In the genomic region with DNA sequence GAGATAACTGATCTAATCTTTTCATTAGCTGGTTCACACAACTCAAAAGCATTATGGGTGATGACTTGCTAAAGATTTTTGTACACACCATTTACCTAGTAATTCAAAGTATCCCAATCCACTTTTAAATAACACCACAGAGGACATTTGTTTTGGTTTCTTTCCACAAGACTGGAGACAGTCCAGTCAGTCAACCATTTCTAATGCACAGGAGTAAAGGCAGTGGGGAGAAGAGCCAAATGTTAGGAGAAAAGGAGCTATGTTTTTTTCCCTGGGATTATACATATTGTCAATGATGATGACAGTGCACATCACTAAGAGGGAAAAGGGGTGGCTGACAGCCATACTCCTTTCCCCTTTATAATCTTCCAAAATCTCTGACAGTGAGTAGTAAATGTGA, we compare ENCODE assay signal across 13 cellular contexts.
DNase-seq lines count a peak whose midpoint lies in the region; TF ChIP-seq lines count a peak whose summit lies in the region.
"Had no signal": no experiment of that assay in that cellular context is flagged by ENCODE, and none has a peak within 500 bp of the region (broad histone marks: within the 10 kb centered on the region; RNA-seq: fewer than 3 reads in every experiment).

No MANE protein-coding gene starts in this region.

- H3K27ac Mint-ChIP-seq in nephron progenitor cell = peak overlapping the region; percentile 92
- H3K27ac Mint-ChIP-seq: CD4-positive, alpha-beta memory T cell; GM23338 had no signal

- TF ChIP-seq CTCF in nephron progenitor cell (IDR thresholded peaks at IDR 0.05) = no peak

- no peaks in the 10 kb centered on the region for H3K27me3 Mint-ChIP-seq in nephron progenitor cell (ENCODE audit: low read depth, poor library complexity)
- H3K27me3 Mint-ChIP-seq: CD4-positive, alpha-beta memory T cell had no signal

- DNase-seq in NCI-H446 treated with DMSO at 0.1 percent for 48 hours (lab: John Stamatoyannopoulos, UW) (peak; percentile 50), cerebellum (ENCODE audit: low spot score) (peak; percentile 67), nephron progenitor cell (no peak), NOMO-1 treated with dmso at 0.1 percent for 144 hours (lab: John Stamatoyannopoulos, UW; ENCODE audit: unreplicated experiment) (no peak), SK-N-DZ (ENCODE audit: low spot score) (no peak)
- no peak for DNase-seq in activated naive CD4-positive, alpha-beta T cell treated with anti-CD3 and anti-CD28 coated beads, Interleukin-2, amount 50 U/mL, for 16 hours
- DNase-seq: ACHN; BE2C; Calu3; CD4-positive, alpha-beta memory T cell; DMS79 treated with DMSO at 0.1 percent for 48 hours; HCEC 1CT had no signal

- H3K4me1 Mint-ChIP-seq in nephron progenitor cell = peaks cover 27% of the 10 kb centered on the region
- H3K4me1 Mint-ChIP-seq: CD4-positive, alpha-beta memory T cell; GM23338 had no signal

- H3K4me3 Mint-ChIP-seq in nephron progenitor cell = no peak overlapping the region
- H3K4me3 Mint-ChIP-seq: CD4-positive, alpha-beta memory T cell; GM23338 had no signal

- peaks cover 13% of the 10 kb centered on the region for H3K9me3 Mint-ChIP-seq in nephron progenitor cell
- H3K9me3 Mint-ChIP-seq: GM23338 had no signal

- H3K36me3 Mint-ChIP-seq in nephron progenitor cell (ENCODE audit: low read depth) = no peaks in the 10 kb centered on the region
- H3K36me3 Mint-ChIP-seq: CD4-positive, alpha-beta memory T cell had no signal

Comparison
In these comparisons a context has a peak if more than half of its experiments do, and no peak if none do; other contexts are left out.
1. DNase-seq: peak in NCI-H446 treated with DMSO at 0.1 percent for 48 hours (single experiment) and cerebellum (single experiment); none in nephron progenitor cell (single experiment), NOMO-1 treated with dmso at 0.1 percent for 144 hours (single experiment), activated naive CD4-positive, alpha-beta T cell treated with anti-CD3 and anti-CD28 coated beads, Interleukin-2, amount 50 U/mL, for 16 hours (single experiment) and SK-N-DZ (single experiment).